8 cellular contexts compared by ENCODE assay signal in the genomic region with DNA sequence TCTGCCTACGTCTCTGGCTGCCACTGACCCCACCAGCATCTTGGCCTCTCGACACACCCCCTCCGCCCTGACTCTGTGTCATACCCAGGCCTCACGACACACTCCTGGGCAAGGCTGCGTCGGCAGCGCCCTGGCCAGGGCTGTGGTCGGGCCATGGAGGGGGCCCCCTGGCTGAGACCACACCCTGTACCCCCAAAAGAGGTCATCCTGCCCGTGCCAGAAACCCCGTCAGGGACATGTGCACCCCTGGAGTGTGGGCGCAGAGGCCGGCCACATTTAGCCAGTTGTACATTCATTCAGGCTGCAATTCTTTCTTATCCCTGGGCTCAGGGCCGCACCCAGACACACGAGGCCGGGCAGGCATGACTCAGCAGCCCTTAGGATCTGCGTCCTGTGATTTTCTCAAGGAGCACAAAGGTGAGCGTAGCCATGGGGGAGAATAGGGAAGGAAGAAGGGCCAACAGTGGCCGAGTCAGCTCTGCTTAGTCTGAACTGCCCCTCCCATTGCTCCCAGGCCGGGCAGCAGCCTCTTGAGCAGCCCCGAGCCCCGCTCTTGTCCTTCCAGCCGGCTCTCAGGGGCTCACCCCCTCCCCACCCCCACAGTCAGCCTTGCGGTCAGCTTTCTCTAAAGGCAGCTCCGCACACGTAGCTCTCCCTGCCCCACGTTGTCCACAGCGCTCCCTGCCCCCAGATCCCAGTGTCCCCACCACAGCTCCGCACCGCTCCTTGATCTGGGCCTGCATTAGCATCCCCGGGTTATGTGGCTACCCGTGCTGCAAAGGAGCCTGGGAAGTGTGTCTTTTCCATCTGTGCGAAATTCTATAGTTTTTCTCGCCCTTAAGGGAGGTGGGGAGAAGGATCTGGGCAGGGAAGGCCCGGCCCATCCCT. TPM values are rescaled to one million over a fixed set of nuclear protein-coding genes. Genes with fewer than 3 reads are reported as not detected.
A peak's percentile ranks its signal among the peaks of the same experiment; 100 is the strongest.
DNase-seq lines count a peak whose midpoint lies in the region; ATAC-seq and TF ChIP-seq lines count a peak whose summit lies in the region.

No MANE protein-coding gene starts in this region.

- H3K9me3 ChIP-seq in Panc1 (ENCODE audit: control insufficient read depth, insufficient read depth, low read depth, low read length) (no peaks in the 10 kb centered on the region), neuron (ENCODE audit: low read length) (no peaks in the 10 kb centered on the region)

- POLR2A ChIA-PET in Panc1 (lab: Charles Lee) (no interaction called here), HEK293T (lab: Yijun Ruan, JAX) (interaction anchor here (0.7 to 1.2 kb wide), 3 partner anchors 10 to 40 kb away, joined by 3 read pairs; no protein-coding TSS in a partner anchor)

- H3K4me1 ChIP-seq in Panc1 (ENCODE audit: control insufficient read depth, insufficient read depth, low read length) (peaks cover 30% of the 10 kb centered on the region), neuron (ENCODE audit: insufficient read depth, low read length) (peaks cover 20% of the 10 kb centered on the region)

- H3K36me3 ChIP-seq in Panc1 (ENCODE audit: control insufficient read depth, insufficient read depth, low read length) (no peaks in the 10 kb centered on the region), neuron (ENCODE audit: insufficient read depth, low read length) (peaks cover 3% of the 10 kb centered on the region)

- no peak overlapping the region for H3K4me3 ChIP-seq in Panc1 (ENCODE audit: low read depth in 2 of 2, low read length in 2 of 2)
- no peak overlapping the region for H3K4me3 ChIP-seq in neuron (ENCODE audit: low read length)

- BruUV-seq in Panc1 (replicated peaks; lab: Mats Ljungman, UMichigan), result no TSS peak

- H2AFZ ChIP-seq in neuron (ENCODE audit: low read depth, low read length), result peak overlapping the region; percentile 57

- TF ChIP-seq CTCF in Panc1 (IDR thresholded peaks at IDR 0.05), result no peak

- ATAC-seq in Panc1, result peak; percentile 54
- no peak for ATAC-seq in HG03439 (IDR thresholded peaks at IDR 0.05; ENCODE audit: unreplicated experiment)

- DNase-seq in Caki2 (ENCODE audit: low read depth), result peak; percentile 96
- DNase-seq in Panc1 (ENCODE audit: low read depth, low spot score), result no peak
- peak; percentile 82 for DNase-seq in fibroblast of gingiva (ENCODE audit: low read depth)
- no peak for DNase-seq in T-helper 9 cell
- DNase-seq in NCI-H187 treated with DMSO at 0.1 percent for 48 hours (lab: John Stamatoyannopoulos, UW), result no peak
- DNase-seq in HEK293T (ENCODE audit: extremely low spot score), result no peak

- CTCF ChIA-PET in Panc1 (lab: Charles Lee) (no interaction called here), HEK293T (lab: Yijun Ruan, JAX) (no interaction called here)

- peak overlapping the region; percentile 73 for H3K27ac ChIP-seq in Panc1 (ENCODE audit: low read length)

- H3K27me3 ChIP-seq in Panc1 (ENCODE audit: control insufficient read depth, insufficient read depth, low read length) (no peaks in the 10 kb centered on the region), neuron (ENCODE audit: insufficient read depth, low read length) (no peaks in the 10 kb centered on the region)

- intact Hi-C loops in Panc1 (cut with micrococcal nuclease; ENCODE audit: unreplicated experiment), result no loop called here

- in situ Hi-C loops in Caki2 (cut with HindIII; ENCODE audit: low pct_unique_long_range_greater_than_20kb, low sequenced_read_pairs) (no loop called here), Panc1 (cut with HindIII; ENCODE audit: low pct_unique_long_range_greater_than_20kb, low sequenced_read_pairs) (no loop called here)

TF ChIP-seq in HEK293T, 16 proteins besides CTCF, POLR2A, EP300 and RAD21:
- TF ChIP-seq HDGF (IDR thresholded peaks at IDR 0.05; ENCODE audit: borderline replicate concordance) (no peak), ZNF384 (IDR thresholded peaks at IDR 0.05) (no peak), L3MBTL2 (conservative IDR thresholded peaks at IDR 0.05) (no peak), SUZ12 (IDR thresholded peaks at IDR 0.05) (no peak), ELF4 (IDR thresholded peaks at IDR 0.05) (no peak), BHLHE40 (IDR thresholded peaks at IDR 0.05; ENCODE audit: borderline replicate concordance) (no peak), CTBP1 (IDR thresholded peaks at IDR 0.05; ENCODE audit: borderline replicate concordance) (no peak), FOXK2 (IDR thresholded peaks at IDR 0.05) (no peak), PKNOX1 (IDR thresholded peaks at IDR 0.05) (no peak), FOXA1 (IDR thresholded peaks at IDR 0.05) (no peak), FOXM1 (IDR thresholded peaks at IDR 0.05; ENCODE audit: borderline replicate concordance) (no peak), TARDBP (IDR thresholded peaks at IDR 0.05) (no peak), SP1 (IDR thresholded peaks at IDR 0.05) (no peak), ARNT (IDR thresholded peaks at IDR 0.05) (no peak), LEF1 (IDR thresholded peaks at IDR 0.05; ENCODE audit: borderline replicate concordance) (no peak)

RNA-seq across cellular contexts. Expression of gene CSTB, which starts 7.9 kb away (rescaled TPM):
- total RNA-seq in Caki2 (2014; rRNA removed; shearing (Covaris generic); ENCODE audit: low replicate concordance), result 20.5 and 23.1 TPM in 2 replicates
- 72.5 TPM for total RNA-seq in Panc1 (2021; ENCODE audit: unreplicated experiment)
- 127 TPM for polyA plus RNA-seq in Panc1 (2012; ENCODE audit: insufficient read length)

RNA-seq across cellular contexts. Expression of gene RRP1, which starts 21.2 kb away (rescaled TPM):
- total RNA-seq in Caki2 (2014; rRNA removed; shearing (Covaris generic); ENCODE audit: low replicate concordance), result 39.1 and 47.8 TPM in 2 replicates
- 41.8 TPM for total RNA-seq in Panc1 (2021; ENCODE audit: unreplicated experiment)
- 45.9 TPM for polyA plus RNA-seq in Panc1 (2012; ENCODE audit: insufficient read length)

RNA-seq across cellular contexts. Expression of gene PDXK, which starts 49.3 kb away (rescaled TPM):
- 736 and 833 TPM in 2 replicates for total RNA-seq in Caki2 (2014; rRNA removed; shearing (Covaris generic); ENCODE audit: low replicate concordance)
- total RNA-seq in Panc1 (2021; ENCODE audit: unreplicated experiment), result 184 TPM
- polyA plus RNA-seq in Panc1 (2012; ENCODE audit: insufficient read length), result 125 TPM

Comparison
In these comparisons a context has a peak if more than half of its experiments do, and no peak if none do; other contexts are left out.
1. DNase-seq: peak in Caki2 (single experiment) and fibroblast of gingiva (single experiment); none in Panc1 (single experiment), T-helper 9 cell (single experiment), NCI-H187 treated with DMSO at 0.1 percent for 48 hours (single experiment) and HEK293T (single experiment).